In genomic region chr9:133769511-133770075, GRCh38 we compare ENCODE assay signal across 19 cellular contexts. TPM values are rescaled to one million over a fixed set of nuclear protein-coding genes. Genes with fewer than 3 reads are reported as not detected.
DNase-seq lines count a peak whose midpoint lies in the region; ATAC-seq, FAIRE-seq and TF ChIP-seq lines count a peak whose summit lies in the region.
"Had no signal": no experiment of that assay in that cellular context is flagged by ENCODE, and none has a peak within 500 bp of the region (broad histone marks: within the 10 kb centered on the region; RNA-seq: fewer than 3 reads in every experiment).

No MANE protein-coding gene starts in this region.

- no peak overlapping the region for H3K27ac Mint-ChIP-seq in activated naive CD8-positive, alpha-beta T cell treated with anti-CD3 and anti-CD28 coated beads, Interleukin-2, amount 10 ng/mL, durations not matched to agents 7 days and 5 days
- H3K27ac Mint-ChIP-seq in activated naive CD8-positive, alpha-beta T cell treated with anti-CD3 and anti-CD28 coated beads for 36 hours, result no peak overlapping the region
- H3K27ac Mint-ChIP-seq in osteocyte (ENCODE audit: unreplicated experiment), result no peak overlapping the region

- no peaks in the 10 kb centered on the region for H3K36me3 Mint-ChIP-seq in activated naive CD8-positive, alpha-beta T cell treated with anti-CD3 and anti-CD28 coated beads, Interleukin-2, amount 10 ng/mL, durations not matched to agents 7 days and 5 days
- H3K36me3 Mint-ChIP-seq in activated naive CD8-positive, alpha-beta T cell treated with anti-CD3 and anti-CD28 coated beads for 36 hours, result peaks cover 9% of the 10 kb centered on the region
- peaks cover 37% of the 10 kb centered on the region for H3K36me3 Mint-ChIP-seq in osteocyte (ENCODE audit: unreplicated experiment)

- peaks cover under 1% of the 10 kb centered on the region for H3K27me3 Mint-ChIP-seq in activated naive CD8-positive, alpha-beta T cell treated with anti-CD3 and anti-CD28 coated beads, Interleukin-2, amount 10 ng/mL, durations not matched to agents 7 days and 5 days
- no peaks in the 10 kb centered on the region for H3K27me3 Mint-ChIP-seq in activated naive CD8-positive, alpha-beta T cell treated with anti-CD3 and anti-CD28 coated beads for 36 hours
- H3K27me3 Mint-ChIP-seq in osteocyte (ENCODE audit: unreplicated experiment), result no peaks in the 10 kb centered on the region

- H3K4me3 Mint-ChIP-seq in activated naive CD8-positive, alpha-beta T cell treated with anti-CD3 and anti-CD28 coated beads, Interleukin-2, amount 10 ng/mL, durations not matched to agents 7 days and 5 days, result no peak overlapping the region
- no peak overlapping the region for H3K4me3 Mint-ChIP-seq in activated naive CD8-positive, alpha-beta T cell treated with anti-CD3 and anti-CD28 coated beads for 36 hours
- H3K4me3 Mint-ChIP-seq in osteocyte (ENCODE audit: unreplicated experiment), result no peak overlapping the region

- no peak for FAIRE-seq in GM19239 (lab: Jason Lieb, UNC)
- FAIRE-seq: colon, H1, RCC 7860 had no signal

- H3K4me1 Mint-ChIP-seq in activated naive CD8-positive, alpha-beta T cell treated with anti-CD3 and anti-CD28 coated beads, Interleukin-2, amount 10 ng/mL, durations not matched to agents 7 days and 5 days, result no peaks in the 10 kb centered on the region
- H3K4me1 Mint-ChIP-seq in activated naive CD8-positive, alpha-beta T cell treated with anti-CD3 and anti-CD28 coated beads for 36 hours, result no peaks in the 10 kb centered on the region
- H3K4me1 Mint-ChIP-seq in osteocyte (ENCODE audit: unreplicated experiment), result no peaks in the 10 kb centered on the region

- POLR2A ChIA-PET in activated naive CD8-positive, alpha-beta T cell treated with anti-CD3 and anti-CD28 coated beads, Interleukin-2, amount 10 ng/mL, durations not matched to agents 7 days and 5 days (lab: Charles Lee), result no interaction called here

- ATAC-seq in activated naive CD8-positive, alpha-beta T cell treated with anti-CD3 and anti-CD28 coated beads, Interleukin-2, amount 10 ng/mL, durations not matched to agents 7 days and 5 days (ENCODE audit: low read depth), result no peak
- ATAC-seq in HG03460 (IDR thresholded peaks at IDR 0.05; ENCODE audit: unreplicated experiment), result no peak
- ATAC-seq: SK-N-SH treated with all-trans-retinoic acid at 6 μM for 48 hours had no signal

- TF ChIP-seq CTCF in osteocyte (IDR thresholded peaks at IDR 0.05), result no peak

- peak; percentile 20 for DNase-seq in activated naive CD8-positive, alpha-beta T cell treated with anti-CD3 and anti-CD28 coated beads, Interleukin-2, amount 10 ng/mL, durations not matched to agents 7 days and 5 days
- DNase-seq in activated naive CD8-positive, alpha-beta T cell treated with anti-CD3 and anti-CD28 coated beads for 36 hours, result no peak
- DNase-seq in islet precursor cell (peak; percentile 47), osteocyte (ENCODE audit: extremely low spot score, unreplicated experiment) (peak; percentile 83), ureter (ENCODE audit: low spot score) (peak; percentile 36), DMS 273 (lab: John Stamatoyannopoulos, UW; ENCODE audit: unreplicated experiment) (no peak), GM19239 (ENCODE audit: insufficient read length, low spot score) (no peak)
- DNase-seq: activated CD4-positive, alpha-beta T cell treated with anti-CD3 and anti-CD28 coated beads for 48 hours; activated naive CD4-positive, alpha-beta T cell; hippocampal formation; kidney glomerular epithelial cell; NCI-H1105 treated with DMSO at 0.1 percent for 48 hours; NCI-H2081 treated with DMSO at 0.1 percent for 48 hours; NCI-H446 treated with DMSO at 0.1 percent for 48 hours had no signal

- peaks cover 8% of the 10 kb centered on the region for H3K9me3 Mint-ChIP-seq in activated naive CD8-positive, alpha-beta T cell treated with anti-CD3 and anti-CD28 coated beads, Interleukin-2, amount 10 ng/mL, durations not matched to agents 7 days and 5 days
- H3K9me3 Mint-ChIP-seq in activated naive CD8-positive, alpha-beta T cell treated with anti-CD3 and anti-CD28 coated beads for 36 hours, result peaks cover 9% of the 10 kb centered on the region
- H3K9me3 Mint-ChIP-seq in osteocyte (ENCODE audit: unreplicated experiment), result peaks cover 13% of the 10 kb centered on the region

RNA-seq across cellular contexts. Expression of gene SARDH, which starts 31.4 kb away (rescaled TPM):
- 1 to 10 TPM; 1.6 to 2.3 TPM for total RNA-seq in activated naive CD8-positive, alpha-beta T cell treated with anti-CD3 and anti-CD28 coated beads, Interleukin-2, amount 10 ng/mL, durations not matched to agents 7 days and 5 days
- 1 to 10 TPM; 2.3 to 2.7 TPM for total RNA-seq in activated naive CD8-positive, alpha-beta T cell treated with anti-CD3 and anti-CD28 coated beads for 36 hours
- total RNA-seq in osteocyte, result 0.21 and 0.56 TPM in 2 replicates
- 4.1 TPM for total RNA-seq in ureter

Comparison
In these comparisons a context has a peak if more than half of its experiments do, and no peak if none do; other contexts are left out.
1. DNase-seq: peak in activated naive CD8-positive, alpha-beta T cell treated with anti-CD3 and anti-CD28 coated beads, Interleukin-2, amount 10 ng/mL, durations not matched to agents 7 days and 5 days (single experiment), islet precursor cell (single experiment), osteocyte (single experiment) and ureter (single experiment); none in activated naive CD8-positive, alpha-beta T cell treated with anti-CD3 and anti-CD28 coated beads for 36 hours (single experiment), DMS 273 (single experiment) and GM19239 (single experiment).